ENCODE assay signal across 8 cellular contexts in genomic region chr2:200585730-200586643, GRCh38. TPM values are rescaled to one million over a fixed set of nuclear protein-coding genes. Genes with fewer than 3 reads are reported as not detected.
DNase-seq lines count a peak whose midpoint lies in the region; ATAC-seq and TF ChIP-seq lines count a peak whose summit lies in the region.

Gene AOX1, plus strand, starts transcription at chr2:200586014. Its CDS starts 95 bp downstream, at chr2:200586109.

- intact Hi-C loops in stomach (cut with DNase I; ENCODE audit: low total_unique reads): loop anchor here (10.0 kb wide), 1 partner anchor 119 kb away; no protein-coding TSS in a partner anchor

- ATAC-seq in GM19463 (IDR thresholded peaks at IDR 0.05; ENCODE audit: unreplicated experiment) (peak; percentile 57), HG03196 (IDR thresholded peaks at IDR 0.05; ENCODE audit: unreplicated experiment) (no peak)

- 5 to 9% (median 6%) methylated on average over 50 to 62 of the region's 62 CpGs for WGBS in stomach, 5 donors

- H3K27me3 ChIP-seq in AG04450 (ENCODE audit: control insufficient read depth, insufficient read depth, low read length) (no peaks in the 10 kb centered on the region), endocrine pancreas (ENCODE audit: control insufficient read depth, insufficient read depth, low read length) (no peaks in the 10 kb centered on the region), stomach (peaks cover 0 to 43% (median 7%) of the 10 kb centered on the region in 3 donors)

- no peak for TF ChIP-seq EP300 in stomach (IDR thresholded peaks at IDR 0.05)

- peak within 1 kb of the TSS; percentile 65 for H3K4me3 ChIP-seq in AG04450 (ENCODE audit: low read depth, low read length)
- peak within 1 kb of the TSS; percentile 82 for H3K4me3 ChIP-seq in endocrine pancreas (ENCODE audit: control insufficient read depth, insufficient read depth, low read length)
- H3K4me3 ChIP-seq in stomach: peak within 1 kb of the TSS; percentile 51 to 63 (median 56)

- CTCF ChIA-PET in AG04450 (lab: Charles Lee): interaction anchor here (0.7 to 4.2 kb wide), 10 partner anchors 10 to 612 kb away, joined by 3 to 35 read pairs (median 4); no protein-coding TSS in a partner anchor

- H3K4me1 ChIP-seq in endocrine pancreas (ENCODE audit: control insufficient read depth, insufficient read depth, low read length) (no peaks in the 10 kb centered on the region), stomach (peaks cover 11 to 14% (median 12%) of the 10 kb centered on the region in 4 donors)

- peak within 1 kb of the TSS; percentile 58 for H3K9ac ChIP-seq in endocrine pancreas (ENCODE audit: control insufficient read depth, insufficient read depth, low read length)

- POLR2A ChIA-PET in AG04450 (lab: Yijun Ruan, JAX): interaction anchor here (0.9 kb wide), 1 partner anchor 15 kb away, joined by 6 read pairs; no protein-coding TSS in a partner anchor

- H3K36me3 ChIP-seq in endocrine pancreas (ENCODE audit: control insufficient read depth, insufficient read depth, low read length) (no peaks in the 10 kb centered on the region), stomach (no peaks in the 10 kb centered on the region)

- H3K9me3 ChIP-seq in AG04450 (ENCODE audit: control insufficient read depth, insufficient read depth, low read length): no peaks in the 10 kb centered on the region
- no peaks in the 10 kb centered on the region for H3K9me3 ChIP-seq in endocrine pancreas (ENCODE audit: control insufficient read depth, low read length)
- H3K9me3 ChIP-seq in stomach: no peaks in the 10 kb centered on the region

- TF ChIP-seq POLR2A in stomach (IDR thresholded peaks at IDR 0.05): no peak

- TF ChIP-seq CTCF in AG04450 (IDR thresholded peaks at IDR 0.05; ENCODE audit: low read depth, low read length): peak; percentile 30
- TF ChIP-seq CTCF in stomach (IDR thresholded peaks at IDR 0.05): no peak

- H3K27ac ChIP-seq in AG04450 (ENCODE audit: low read depth, low read length) (peak within 1 kb of the TSS; percentile 13), stomach (peak within 1 kb of the TSS in 4 of 5 donors; percentile 67 to 81 (median 74))

- DNase-seq in AG04450 (ENCODE audit: low read depth, low spot score) (no peak), lung microvascular endothelial cell (ENCODE audit: low read depth in 2 of 2) (peak; percentile 22 to 31), stomach (peak; percentile 48), SKM-1 (lab: John Stamatoyannopoulos, UW; ENCODE audit: unreplicated experiment) (no peak)
- DNase-seq in activated CD4-positive, alpha-beta T cell treated with anti-CD3 and anti-CD28 coated beads for 48 hours: peak; percentile 12

RNA-seq across cellular contexts. Expression of gene AOX1, which starts in this region (rescaled TPM):
- polyA plus RNA-seq in AG04450 (2011; rRNA removed) (5.6 and 7.9 TPM in 2 replicates), stomach (10 to 100 TPM in 1 of 3 donors, 1 to 10 TPM in 2; 9.4 to 11.5 (median 9.7) TPM)
- polyA minus RNA-seq in AG04450 (2011; rRNA and poly(A)+ RNA removed): 17.7 and 20.0 TPM in 2 replicates
- total RNA-seq in lung microvascular endothelial cell (0.20 and 6.1 TPM in 2 replicates), stomach (100 to 1,000 TPM in 1 of 5 donors, 10 to 100 TPM in 2, 1 to 10 TPM in 2; 6.4 to 303 (median 12.9) TPM)

Comparison
In these comparisons a context has a peak if more than half of its experiments do, and no peak if none do; other contexts are left out.
1. DNase-seq: peak in activated CD4-positive, alpha-beta T cell treated with anti-CD3 and anti-CD28 coated beads for 48 hours (single experiment), lung microvascular endothelial cell (2 of 2) and stomach (single experiment); none in AG04450 (single experiment) and SKM-1 (single experiment).
2. Peak in every context shown above with its lines, with median percentiles within 50 percentile points of each other: H3K4me3 ChIP-seq.